Comparison of ENCODE assay signal across 15 cellular contexts in genomic region chr4:150119492-150119891, GRCh38. TPM values are rescaled to one million over a fixed set of nuclear protein-coding genes. Genes with fewer than 3 reads are reported as not detected.
DNase-seq lines count a peak whose midpoint lies in the region; FAIRE-seq and TF ChIP-seq lines count a peak whose summit lies in the region.
"Had no signal": no experiment of that assay in that cellular context is flagged by ENCODE, and none has a peak within 500 bp of the region (broad histone marks: within the 10 kb centered on the region; RNA-seq: fewer than 3 reads in every experiment).

No MANE protein-coding gene starts in this region.

- no peak for TF ChIP-seq CTCF in mesothelial cell of epicardium (IDR thresholded peaks at IDR 0.05; ENCODE audit: unreplicated experiment)

- peak overlapping the region; percentile 87 for H3K27ac Mint-ChIP-seq in mesothelial cell of epicardium
- H3K27ac Mint-ChIP-seq: activated CD4-positive, alpha-beta T cell treated with anti-CD3 and anti-CD28 coated beads for 36 hours; T-helper 1 cell treated with Interleukin-12 subunit alpha and Interleukin-12 subunit beta and Interleukin-4 antibody, amounts not matched to agents 30 μg/mL and 1 μg/mL, for 36 hours had no signal

- peak; percentile 78 for DNase-seq in ELR (ENCODE audit: low read depth)
- DNase-seq in RKO (ENCODE audit: low spot score): peak; percentile 37
- DNase-seq in mesothelial cell of epicardium (ENCODE audit: low spot score in 2 of 2, unreplicated experiment in 2 of 2): no peak
- no peak for DNase-seq in activated naive CD4-positive, alpha-beta T cell treated with anti-CD3 and anti-CD28 coated beads, Interleukin-2, amount 50 U/mL, for 16 hours
- no peak for DNase-seq in stimulated activated CD4-positive, alpha-beta T cell treated with anti-CD3 and anti-CD28 coated beads, Interleukin-4, amount 100 ng/mL, for 1 hour
- no peak for DNase-seq in activated T-cell treated with anti-CD3 and anti-CD28 coated beads, Interleukin-2, amount 50 U/mL, for 48 hours
- DNase-seq in NOMO-1 treated with dmso at 0.1 percent for 144 hours (lab: John Stamatoyannopoulos, UW; ENCODE audit: unreplicated experiment): no peak
- DNase-seq: activated CD4-positive, alpha-beta T cell treated with anti-CD3 and anti-CD28 coated beads for 36 hours; C1 segment of cervical spinal cord; Kasumi-1; NCI-H2171; right cardiac atrium had no signal

- no peak overlapping the region for H3K4me3 Mint-ChIP-seq in mesothelial cell of epicardium
- H3K4me3 Mint-ChIP-seq: activated CD4-positive, alpha-beta T cell treated with anti-CD3 and anti-CD28 coated beads for 36 hours; brain; T-helper 1 cell treated with Interleukin-12 subunit alpha and Interleukin-12 subunit beta and Interleukin-4 antibody, amounts not matched to agents 30 μg/mL and 1 μg/mL, for 36 hours had no signal

- peaks cover 23% of the 10 kb centered on the region for H3K4me1 Mint-ChIP-seq in mesothelial cell of epicardium
- H3K4me1 Mint-ChIP-seq: activated CD4-positive, alpha-beta T cell treated with anti-CD3 and anti-CD28 coated beads for 36 hours had no signal

- peak; percentile 50 for FAIRE-seq in endometrium (lab: Jason Lieb, UNC)

- peaks cover 39% of the 10 kb centered on the region for H3K36me3 Mint-ChIP-seq in mesothelial cell of epicardium

- H3K9me3 Mint-ChIP-seq in mesothelial cell of epicardium: peaks cover 35% of the 10 kb centered on the region
- H3K9me3 Mint-ChIP-seq: T-helper 1 cell treated with Interleukin-12 subunit alpha and Interleukin-12 subunit beta and Interleukin-4 antibody, amounts not matched to agents 30 μg/mL and 1 μg/mL, for 36 hours had no signal

- no peaks in the 10 kb centered on the region for H3K27me3 Mint-ChIP-seq in mesothelial cell of epicardium (ENCODE audit: low read depth)

RNA-seq across cellular contexts. Expression of gene DCLK2, which starts 41.2 kb away (rescaled TPM):
- 49.2 to 52.5 TPM (median 49.5 TPM) in 3 replicates for total RNA-seq in mesothelial cell of epicardium
- total RNA-seq: activated CD4-positive, alpha-beta T cell treated with anti-CD3 and anti-CD28 coated beads for 36 hours had no signal

Comparison
In these comparisons a context has a peak if more than half of its experiments do, and no peak if none do; other contexts are left out.
1. DNase-seq: peak in ELR (single experiment) and RKO (single experiment); none in mesothelial cell of epicardium (0 of 2), activated naive CD4-positive, alpha-beta T cell treated with anti-CD3 and anti-CD28 coated beads, Interleukin-2, amount 50 U/mL, for 16 hours (single experiment), stimulated activated CD4-positive, alpha-beta T cell treated with anti-CD3 and anti-CD28 coated beads, Interleukin-4, amount 100 ng/mL, for 1 hour (single experiment), activated T-cell treated with anti-CD3 and anti-CD28 coated beads, Interleukin-2, amount 50 U/mL, for 48 hours (0 of 2) and NOMO-1 treated with dmso at 0.1 percent for 144 hours (single experiment).